In genomic region chr6:166950892-166951669, GRCh38 we compare ENCODE assay signal across 8 cellular contexts. TPM values are rescaled to one million over a fixed set of nuclear protein-coding genes. Genes with fewer than 3 reads are reported as not detected.
DNase-seq lines count a peak whose midpoint lies in the region; ATAC-seq and TF ChIP-seq lines count a peak whose summit lies in the region.
"Not testable (repeated sequence)": the region's sequence is repeated elsewhere in the genome, so short reads cannot be mapped to it uniquely, and the experiment has no call there.

No MANE protein-coding gene starts in this region.

- peak; percentile 84 for TF ChIP-seq CTCF in 22Rv1 (IDR thresholded peaks at IDR 0.05)

- POLR2A ChIA-PET in activated naive CD8-positive, alpha-beta T cell treated with anti-CD3 and anti-CD28 coated beads, Interleukin-2, amount 10 ng/mL, durations not matched to agents 7 days and 5 days (lab: Charles Lee): interaction anchor here (1.0 kb wide), 1 partner anchor 18 kb away, joined by 3 read pairs; no protein-coding TSS in a partner anchor

- intact Hi-C loops in cardiac septum (cut with DNase I): loop anchor here (5.0 kb wide), 1 partner anchor 89 kb away; no protein-coding TSS in a partner anchor

- peaks cover 36% of the 10 kb centered on the region for H3K36me3 Mint-ChIP-seq in T-helper 1 cell treated with Interleukin-12 subunit alpha and Interleukin-12 subunit beta and Interleukin-4 antibody, amounts not matched to agents 30 μg/mL and 1 μg/mL, for 36 hours (ENCODE audit: low read depth)
- not testable (repeated sequence) for H3K36me3 Mint-ChIP-seq in activated naive CD8-positive, alpha-beta T cell treated with anti-CD3 and anti-CD28 coated beads, Interleukin-2, amount 10 ng/mL, durations not matched to agents 7 days and 5 days

- H3K36me3 ChIP-seq in rectal smooth muscle tissue (ENCODE audit: control insufficient read depth, insufficient read depth, low read length): not testable (repeated sequence)

- not testable (repeated sequence) for H3K9me3 Mint-ChIP-seq in T-helper 1 cell treated with Interleukin-12 subunit alpha and Interleukin-12 subunit beta and Interleukin-4 antibody, amounts not matched to agents 30 μg/mL and 1 μg/mL, for 36 hours; activated naive CD8-positive, alpha-beta T cell treated with anti-CD3 and anti-CD28 coated beads, Interleukin-2, amount 10 ng/mL, durations not matched to agents 7 days and 5 days

- H3K27me3 Mint-ChIP-seq in T-helper 1 cell treated with Interleukin-12 subunit alpha and Interleukin-12 subunit beta and Interleukin-4 antibody, amounts not matched to agents 30 μg/mL and 1 μg/mL, for 36 hours (ENCODE audit: low read depth); activated naive CD8-positive, alpha-beta T cell treated with anti-CD3 and anti-CD28 coated beads, Interleukin-2, amount 10 ng/mL, durations not matched to agents 7 days and 5 days: not testable (repeated sequence)

- H3K4me1 ChIP-seq in rectal smooth muscle tissue (ENCODE audit: control insufficient read depth, insufficient read depth, low read length): not testable (repeated sequence)

- not testable (repeated sequence) for H3K27me3 ChIP-seq in rectal smooth muscle tissue (ENCODE audit: control insufficient read depth, insufficient read depth, low read length)

- H3K4me3 ChIP-seq in rectal smooth muscle tissue (ENCODE audit: low read length): peak overlapping the region; percentile 33

- DNase-seq in NCI-H1092 treated with DMSO at 0.1 percent for 48 hours (lab: John Stamatoyannopoulos, UW) (peak; percentile 75), cardiac septum (ENCODE audit: low spot score) (peak; percentile 84)
- DNase-seq in activated naive CD8-positive, alpha-beta T cell treated with anti-CD3 and anti-CD28 coated beads, Interleukin-2, amount 10 ng/mL, durations not matched to agents 7 days and 5 days: peak; percentile 65

- not testable (repeated sequence) for H3K9ac ChIP-seq in rectal smooth muscle tissue (ENCODE audit: low read length)

- H3K4me1 Mint-ChIP-seq in T-helper 1 cell treated with Interleukin-12 subunit alpha and Interleukin-12 subunit beta and Interleukin-4 antibody, amounts not matched to agents 30 μg/mL and 1 μg/mL, for 36 hours (ENCODE audit: low read depth): peaks cover 54% of the 10 kb centered on the region
- peaks cover 28% of the 10 kb centered on the region for H3K4me1 Mint-ChIP-seq in activated naive CD8-positive, alpha-beta T cell treated with anti-CD3 and anti-CD28 coated beads, Interleukin-2, amount 10 ng/mL, durations not matched to agents 7 days and 5 days

- peak; percentile 96 for ATAC-seq in GM18517 (IDR thresholded peaks at IDR 0.05; ENCODE audit: unreplicated experiment)
- peak; percentile 89 for ATAC-seq in HG02870 (IDR thresholded peaks at IDR 0.05; ENCODE audit: unreplicated experiment)
- peak; percentile 74 for ATAC-seq in activated naive CD8-positive, alpha-beta T cell treated with anti-CD3 and anti-CD28 coated beads, Interleukin-2, amount 10 ng/mL, durations not matched to agents 7 days and 5 days (ENCODE audit: low read depth)

- H3K27ac ChIP-seq in 22Rv1: peak overlapping the region; percentile 56
- not testable (repeated sequence) for H3K27ac ChIP-seq in rectal smooth muscle tissue (ENCODE audit: low read depth, low read length)

- H3K4me3 Mint-ChIP-seq in T-helper 1 cell treated with Interleukin-12 subunit alpha and Interleukin-12 subunit beta and Interleukin-4 antibody, amounts not matched to agents 30 μg/mL and 1 μg/mL, for 36 hours: peak overlapping the region; percentile 81
- peak overlapping the region; percentile 50 for H3K4me3 Mint-ChIP-seq in activated naive CD8-positive, alpha-beta T cell treated with anti-CD3 and anti-CD28 coated beads, Interleukin-2, amount 10 ng/mL, durations not matched to agents 7 days and 5 days

- peak overlapping the region; percentile 96 for H3K27ac Mint-ChIP-seq in T-helper 1 cell treated with Interleukin-12 subunit alpha and Interleukin-12 subunit beta and Interleukin-4 antibody, amounts not matched to agents 30 μg/mL and 1 μg/mL, for 36 hours
- peak overlapping the region; percentile 83 for H3K27ac Mint-ChIP-seq in activated naive CD8-positive, alpha-beta T cell treated with anti-CD3 and anti-CD28 coated beads, Interleukin-2, amount 10 ng/mL, durations not matched to agents 7 days and 5 days

RNA-seq across cellular contexts. Expression of gene RNASET2, which starts 5.3 kb away (rescaled TPM):
- total RNA-seq in activated naive CD8-positive, alpha-beta T cell treated with anti-CD3 and anti-CD28 coated beads, Interleukin-2, amount 10 ng/mL, durations not matched to agents 7 days and 5 days: 10 to 100 TPM; 69.2 to 73.1 TPM
- 9.1 TPM for total RNA-seq in cardiac septum

RNA-seq across cellular contexts. Expression of gene CEP43, which starts 48.1 kb away (rescaled TPM):
- total RNA-seq in activated naive CD8-positive, alpha-beta T cell treated with anti-CD3 and anti-CD28 coated beads, Interleukin-2, amount 10 ng/mL, durations not matched to agents 7 days and 5 days: 10 to 100 TPM; 23.3 to 26.3 TPM
- total RNA-seq in cardiac septum: 10.2 TPM
